Comparison of ENCODE assay signal across 9 cellular contexts in the genomic region with DNA sequence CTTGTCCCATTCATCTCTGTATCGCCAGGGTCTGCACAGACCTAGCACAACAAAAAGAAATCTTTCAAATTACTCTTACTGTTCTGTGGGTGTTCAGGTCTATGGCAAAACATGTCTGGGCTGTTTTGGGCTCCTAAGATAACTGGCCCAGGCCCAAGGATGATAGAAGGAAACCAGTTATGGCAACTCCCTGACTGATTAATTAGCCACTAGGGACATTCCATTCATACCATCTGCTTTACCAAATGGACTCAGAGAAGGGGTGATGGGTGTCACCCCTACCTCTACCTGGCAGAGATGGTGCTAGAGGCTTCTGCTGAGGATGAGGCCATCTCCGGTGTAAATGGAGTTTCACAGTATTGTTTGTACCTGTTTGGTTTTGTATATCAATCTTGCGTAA. TPM values are rescaled to one million over a fixed set of nuclear protein-coding genes. Genes with fewer than 3 reads are reported as not detected.
DNase-seq lines count a peak whose midpoint lies in the region; ATAC-seq and TF ChIP-seq lines count a peak whose summit lies in the region.
"Had no signal": no experiment of that assay in that cellular context is flagged by ENCODE, and none has a peak within 500 bp of the region (broad histone marks: within the 10 kb centered on the region; RNA-seq: fewer than 3 reads in every experiment).

No MANE protein-coding gene starts in this region.

- 93 to 95% methylated on average over 2 to 3 of the region's 3 CpGs for WGBS in endodermal cell (ENCODE audit: insufficient coverage in 1 of 2, insufficient read length in 1 of 2), 2 experiments

- peak; percentile 25 for TF ChIP-seq CTCF in endodermal cell (conservative IDR thresholded peaks at IDR 0.05)

- H3K27me3 ChIP-seq in endodermal cell (ENCODE audit: control insufficient read depth, insufficient read depth, low read length, poor library complexity, severe bottlenecking): peaks cover 13% of the 10 kb centered on the region

- peak overlapping the region; percentile 72 for H3K4me3 Mint-ChIP-seq in endodermal cell

- DNase-seq in ELR (ENCODE audit: low read depth) (peak; percentile 41), NCI-H2171 treated with DMSO at 0.1 percent for 48 hours (lab: John Stamatoyannopoulos, UW) (peak; percentile 66), endodermal cell (no peak), pons (ENCODE audit: low spot score) (peak; percentile 58), NCI-H748 (lab: John Stamatoyannopoulos, UW; ENCODE audit: unreplicated experiment) (no peak), dedifferentiated amniotic fluid mesenchymal stem cell (ENCODE audit: extremely low spot score) (no peak)
- DNase-seq: foreskin melanocyte had no signal

- peaks cover 14% of the 10 kb centered on the region for H3K4me1 ChIP-seq in endodermal cell (ENCODE audit: control insufficient read depth, insufficient read depth, low read length)

- no peaks in the 10 kb centered on the region for H3K9me3 ChIP-seq in endodermal cell (ENCODE audit: control insufficient read depth, low read length)

- no peak overlapping the region for H3K27ac Mint-ChIP-seq in endodermal cell

- H3K4me1 Mint-ChIP-seq in endodermal cell: peaks cover 18% of the 10 kb centered on the region

- ATAC-seq in GM19455 (IDR thresholded peaks at IDR 0.05; ENCODE audit: unreplicated experiment) (no peak), GM18519 (IDR thresholded peaks at IDR 0.05; ENCODE audit: low FRiP score, unreplicated experiment) (no peak)

- no peak overlapping the region for H3K4me3 ChIP-seq in endodermal cell (ENCODE audit: low read length)

- no peaks in the 10 kb centered on the region for H3K36me3 ChIP-seq in endodermal cell (ENCODE audit: control insufficient read depth, insufficient read depth, low read length)

- peaks cover 21% of the 10 kb centered on the region for H3K27me3 Mint-ChIP-seq in endodermal cell (ENCODE audit: insufficient read depth)

- H3K36me3 Mint-ChIP-seq in endodermal cell (ENCODE audit: low read depth): no peaks in the 10 kb centered on the region

- no peaks in the 10 kb centered on the region for H3K9me3 Mint-ChIP-seq in endodermal cell

- no peak overlapping the region for H3K27ac ChIP-seq in endodermal cell (ENCODE audit: low read depth, low read length)

- no peak overlapping the region for H3K9ac ChIP-seq in endodermal cell (ENCODE audit: extremely low read depth, low read length, poor library complexity, severe bottlenecking)

RNA-seq across cellular contexts. Expression of a gene that starts 1.9 kb away (rescaled TPM):
- total RNA-seq in endodermal cell: 1 to 10 TPM; 1.8 to 3.1 TPM
- polyA plus RNA-seq in endodermal cell (2013, experiment 1 of 2): 2.3 TPM
- 2.5 TPM for polyA plus RNA-seq in endodermal cell (2013, experiment 2 of 2)

Comparison
In these comparisons a context has a peak if more than half of its experiments do, and no peak if none do; other contexts are left out.
1. DNase-seq: peak in ELR (single experiment), NCI-H2171 treated with DMSO at 0.1 percent for 48 hours (single experiment) and pons (single experiment); none in endodermal cell (single experiment), NCI-H748 (single experiment) and dedifferentiated amniotic fluid mesenchymal stem cell (single experiment).